In genomic region chr2:20585351-20585709, GRCh38 we compare ENCODE assay signal across 15 cellular contexts.
DNase-seq lines count a peak whose midpoint lies in the region; ATAC-seq, FAIRE-seq and TF ChIP-seq lines count a peak whose summit lies in the region.
"Had no signal": no experiment of that assay in that cellular context is flagged by ENCODE, and none has a peak within 500 bp of the region (broad histone marks: within the 10 kb centered on the region; RNA-seq: fewer than 3 reads in every experiment).

No MANE protein-coding gene starts in this region.

- ATAC-seq in heart left ventricle (no peak), pancreas (no peak), HG03196 (IDR thresholded peaks at IDR 0.05; ENCODE audit: unreplicated experiment) (no peak), aorta (ENCODE audit: low FRiP score) (no peak)

- H3K27ac Mint-ChIP-seq in endodermal cell = no peak overlapping the region
- no peak overlapping the region for H3K27ac Mint-ChIP-seq in activated T-cell treated with anti-CD3 and anti-CD28 coated beads, Interleukin-2, amount 50 U/mL, for 24 hours
- H3K27ac Mint-ChIP-seq: activated naive CD8-positive, alpha-beta T cell treated with anti-CD3 and anti-CD28 coated beads for 36 hours; IgD-negative memory B cell had no signal

- H3K4me3 ChIP-seq in heart left ventricle (no peak overlapping the region), endodermal cell (ENCODE audit: low read length) (no peak overlapping the region), pancreas (no peak overlapping the region), uterus (no peak overlapping the region), aorta (ENCODE audit: low read length in 2 of 2) (no peak overlapping the region)
- H3K4me3 ChIP-seq: colonic mucosa had no signal

- H3K4me1 Mint-ChIP-seq in endodermal cell = peaks cover 16% of the 10 kb centered on the region
- peaks cover 6% of the 10 kb centered on the region for H3K4me1 Mint-ChIP-seq in activated T-cell treated with anti-CD3 and anti-CD28 coated beads, Interleukin-2, amount 50 U/mL, for 24 hours (ENCODE audit: low read depth)
- H3K4me1 Mint-ChIP-seq: activated naive CD8-positive, alpha-beta T cell treated with anti-CD3 and anti-CD28 coated beads for 36 hours had no signal

- TF ChIP-seq POLR2A in heart left ventricle (IDR thresholded peaks at IDR 0.05) (no peak), uterus (IDR thresholded peaks at IDR 0.05) (no peak)

- peaks cover 13% of the 10 kb centered on the region for H3K9me3 Mint-ChIP-seq in endodermal cell
- no peaks in the 10 kb centered on the region for H3K9me3 Mint-ChIP-seq in activated T-cell treated with anti-CD3 and anti-CD28 coated beads, Interleukin-2, amount 50 U/mL, for 24 hours
- H3K9me3 Mint-ChIP-seq: activated naive CD8-positive, alpha-beta T cell treated with anti-CD3 and anti-CD28 coated beads for 36 hours; IgD-negative memory B cell had no signal

- H3K27me3 Mint-ChIP-seq in endodermal cell (ENCODE audit: insufficient read depth) = peaks cover 13% of the 10 kb centered on the region
- no peaks in the 10 kb centered on the region for H3K27me3 Mint-ChIP-seq in activated T-cell treated with anti-CD3 and anti-CD28 coated beads, Interleukin-2, amount 50 U/mL, for 24 hours
- H3K27me3 Mint-ChIP-seq: activated naive CD8-positive, alpha-beta T cell treated with anti-CD3 and anti-CD28 coated beads for 36 hours had no signal

- H3K4me1 ChIP-seq in heart left ventricle (peaks cover 9 to 74% (median 39%) of the 10 kb centered on the region in 12 donors), endodermal cell (ENCODE audit: control insufficient read depth, insufficient read depth, low read length) (peaks cover 9% of the 10 kb centered on the region), pancreas (peaks cover 0 to 8% (median 0%) of the 10 kb centered on the region in 3 donors), uterus (peaks cover 5 to 7% of the 10 kb centered on the region in 2 donors), aorta (ENCODE audit: control insufficient read depth in 1 of 2, insufficient read depth in 2 of 2, low read length in 2 of 2) (no peaks in the 10 kb centered on the region)

- TF ChIP-seq CTCF in heart left ventricle (IDR thresholded peaks at IDR 0.05) (no peak), endodermal cell (conservative IDR thresholded peaks at IDR 0.05) (no peak), pancreas (IDR thresholded peaks at IDR 0.05) (no peak), uterus (IDR thresholded peaks at IDR 0.05) (no peak)

- no peaks in the 10 kb centered on the region for H3K36me3 ChIP-seq in heart left ventricle
- no peaks in the 10 kb centered on the region for H3K36me3 ChIP-seq in endodermal cell (ENCODE audit: control insufficient read depth, insufficient read depth, low read length)
- H3K36me3 ChIP-seq in pancreas = no peaks in the 10 kb centered on the region
- H3K36me3 ChIP-seq in uterus = no peaks in the 10 kb centered on the region
- no peaks in the 10 kb centered on the region for H3K36me3 ChIP-seq in aorta (ENCODE audit: control insufficient read depth in 1 of 2, insufficient read depth in 2 of 2, low read length in 1 of 2)
- H3K36me3 ChIP-seq: colonic mucosa had no signal

- H3K9me3 ChIP-seq in heart left ventricle (peaks cover 0 to 11% (median 6%) of the 10 kb centered on the region in 12 donors), endodermal cell (ENCODE audit: control insufficient read depth, low read length) (peaks cover 6% of the 10 kb centered on the region), pancreas (no peaks in the 10 kb centered on the region), uterus (no peaks in the 10 kb centered on the region), aorta (ENCODE audit: control insufficient read depth, low read length) (no peaks in the 10 kb centered on the region)
- H3K9me3 ChIP-seq: colonic mucosa had no signal

- H3K27me3 ChIP-seq in heart left ventricle (no peaks in the 10 kb centered on the region), endodermal cell (ENCODE audit: control insufficient read depth, insufficient read depth, low read length, poor library complexity, severe bottlenecking) (peaks cover 5% of the 10 kb centered on the region), pancreas (no peaks in the 10 kb centered on the region), uterus (no peaks in the 10 kb centered on the region), aorta (ENCODE audit: control insufficient read depth in 1 of 2, insufficient read depth in 2 of 2, low read length in 1 of 2) (no peaks in the 10 kb centered on the region)
- H3K27me3 ChIP-seq: colonic mucosa had no signal

- no peaks in the 10 kb centered on the region for H3K36me3 Mint-ChIP-seq in endodermal cell (ENCODE audit: low read depth)
- H3K36me3 Mint-ChIP-seq in activated T-cell treated with anti-CD3 and anti-CD28 coated beads, Interleukin-2, amount 50 U/mL, for 24 hours (ENCODE audit: low read depth) = no peaks in the 10 kb centered on the region
- H3K36me3 Mint-ChIP-seq: activated naive CD8-positive, alpha-beta T cell treated with anti-CD3 and anti-CD28 coated beads for 36 hours; IgD-negative memory B cell had no signal

- no peak for FAIRE-seq in pancreas (lab: Jason Lieb, UNC)

- intact Hi-C loops in heart left ventricle (cut with DNase I) (no loop called here), cardiac septum (cut with DNase I) (no loop called here), pancreas (cut with DNase I) (no loop called here), uterus (cut with DNase I; ENCODE audit: low total_unique reads) (no loop called here), aorta (cut with DNase I) (no loop called here)

- no peak overlapping the region for H3K4me3 Mint-ChIP-seq in endodermal cell
- H3K4me3 Mint-ChIP-seq in activated T-cell treated with anti-CD3 and anti-CD28 coated beads, Interleukin-2, amount 50 U/mL, for 24 hours = no peak overlapping the region
- H3K4me3 Mint-ChIP-seq: activated naive CD8-positive, alpha-beta T cell treated with anti-CD3 and anti-CD28 coated beads for 36 hours; IgD-negative memory B cell had no signal

- 71 to 75% (median 75%) methylated on average over 5 of the region's 5 CpGs for WGBS in heart left ventricle, 4 donors
- 89 to 92% methylated on average over 3 to 5 of the region's 5 CpGs for WGBS in endodermal cell (ENCODE audit: insufficient coverage in 1 of 2, insufficient read length in 1 of 2), 2 experiments
- WGBS in pancreas, 2 donors = 38 to 42% methylated on average over 5 of the region's 5 CpGs
- 53 to 65% methylated on average over 5 of the region's 5 CpGs for WGBS in aorta, 2 donors

- H3K9ac ChIP-seq in endodermal cell (ENCODE audit: extremely low read depth, low read length, poor library complexity, severe bottlenecking) = no peak overlapping the region

- DNase-seq in heart left ventricle (no peak), cardiac septum (ENCODE audit: low spot score) (no peak), endodermal cell (no peak), pancreas (no peak), uterus (no peak), aorta (no peak)
- DNase-seq in activated T-cell treated with anti-CD3 and anti-CD28 coated beads, Interleukin-2, amount 50 U/mL, for 24 hours = no peak
- DNase-seq: activated CD4-positive, CD25-positive, alpha-beta regulatory T cell treated with anti-CD3 and anti-CD28 coated beads, Interleukin-2, amount 50 U/mL, for 72 hours; activated CD8-positive, alpha-beta memory T cell treated with anti-CD3 and anti-CD28 coated beads, Interleukin-2, amount 50 U/mL, for 48 hours; activated naive CD8-positive, alpha-beta T cell treated with anti-CD3 and anti-CD28 coated beads for 36 hours; colonic mucosa; NCI-H1048; stimulated activated CD4-positive, alpha-beta T cell treated with anti-CD3 and anti-CD28 coated beads, Interleukin-2, amount 100 ng/mL, for 24 hours had no signal

- peak overlapping the region in 9 of 12 donors; percentile 13 to 64 (median 41) for H3K27ac ChIP-seq in heart left ventricle
- H3K27ac ChIP-seq in endodermal cell (ENCODE audit: low read depth, low read length) = peak overlapping the region; percentile 11
- peak overlapping the region in 3 of 4 donors; percentile 53 to 74 (median 57) for H3K27ac ChIP-seq in pancreas
- H3K27ac ChIP-seq in uterus = peak overlapping the region; percentile 43 to 64
- peak overlapping the region in 1 of 2 donors; percentile 68 for H3K27ac ChIP-seq in aorta (ENCODE audit: low read depth in 1 of 2, low read length in 2 of 2)
- H3K27ac ChIP-seq: colonic mucosa had no signal
